ENCODE assay signal across 8 cellular contexts in the genomic region with DNA sequence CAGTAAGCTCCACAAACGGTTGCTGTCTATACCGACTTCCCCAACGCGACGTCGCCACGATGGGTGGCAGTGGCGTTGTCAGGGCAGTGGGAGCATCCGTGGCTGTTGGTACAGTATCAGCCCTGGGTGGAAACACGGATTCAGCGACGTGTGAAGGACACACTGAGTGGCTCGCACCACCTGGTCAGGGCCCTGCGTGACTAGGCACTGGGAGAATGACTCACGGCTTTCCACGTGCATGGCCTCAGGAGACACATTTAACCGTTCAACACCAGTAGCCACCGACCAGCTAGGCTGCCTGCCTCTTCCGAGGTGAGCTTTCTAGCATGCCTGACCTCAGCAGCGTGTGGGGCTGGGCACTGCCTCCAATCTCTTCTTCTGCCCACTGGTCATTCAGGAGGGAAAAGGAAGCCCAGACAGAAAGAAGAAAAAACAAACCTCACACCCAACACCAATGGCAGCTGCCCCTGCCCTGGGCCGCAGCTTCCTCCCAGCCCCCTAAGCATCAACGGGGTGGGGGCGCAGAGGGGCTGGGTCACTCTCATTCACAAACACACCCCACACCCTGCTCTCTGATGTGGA. TPM values are rescaled to one million over a fixed set of nuclear protein-coding genes. Genes with fewer than 3 reads are reported as not detected.
DNase-seq lines count a peak whose midpoint lies in the region; ATAC-seq and TF ChIP-seq lines count a peak whose summit lies in the region.

No MANE protein-coding gene starts in this region.

- intact Hi-C loops in Calu3 (cut with micrococcal nuclease; ENCODE audit: unreplicated experiment), result loop anchor here (2.0 kb wide), 1 partner anchor 42 kb away; no protein-coding TSS in a partner anchor

- H3K4me1 Mint-ChIP-seq in Calu3 (ENCODE audit: low read depth, unreplicated experiment) (peaks cover 55% of the 10 kb centered on the region), immature natural killer cell (peaks cover 74% of the 10 kb centered on the region in 2 donors)

- peak overlapping the region; percentile 68 for H3K4me3 Mint-ChIP-seq in Calu3 (ENCODE audit: low read depth, unreplicated experiment)
- H3K4me3 Mint-ChIP-seq in immature natural killer cell, result peak overlapping the region; percentile 82 to 91 (median 91)

- TF ChIP-seq CTCF in Calu3 (IDR thresholded peaks at IDR 0.05; ENCODE audit: unreplicated experiment) (no peak), astrocyte of the spinal cord (IDR thresholded peaks at IDR 0.05; ENCODE audit: low read depth, low read length) (no peak), GM10248 (IDR thresholded peaks at IDR 0.05; ENCODE audit: control extremely low read depth, extremely low read depth, low read depth, missing control alignments) (no peak)

- H3K27ac Mint-ChIP-seq in Calu3 (ENCODE audit: unreplicated experiment), result peak overlapping the region; percentile 100
- H3K27ac Mint-ChIP-seq in immature natural killer cell, result peak overlapping the region; percentile 96 to 99 (median 98)

- in situ Hi-C loops in astrocyte of the spinal cord (cut with HindIII; ENCODE audit: low sequenced_read_pairs), result no loop called here

- H3K9me3 Mint-ChIP-seq in Calu3 (ENCODE audit: low read depth, unreplicated experiment), result no peaks in the 10 kb centered on the region
- H3K9me3 Mint-ChIP-seq in immature natural killer cell, result no peaks in the 10 kb centered on the region

- H3K4me3 ChIP-seq in astrocyte of the spinal cord (ENCODE audit: low read depth, low read length), result no peak overlapping the region

- no peak for ATAC-seq in HG02759 (IDR thresholded peaks at IDR 0.05; ENCODE audit: unreplicated experiment)

- H3K27me3 Mint-ChIP-seq in Calu3 (ENCODE audit: unreplicated experiment) (no peaks in the 10 kb centered on the region), immature natural killer cell (ENCODE audit: low read depth in 3 of 3) (peaks cover 13 to 31% (median 29%) of the 10 kb centered on the region in 3 donors)

- BruUV-seq in Calu3 (replicated peaks; lab: Mats Ljungman, UMichigan), result TSS peak; percentile 25

- POLR2A ChIA-PET in GM10248 (lab: Yijun Ruan, JAX), result interaction anchor here (0.6 to 0.7 kb wide), 2 partner anchors 17 to 28 kb away, joined by 3 read pairs; no protein-coding TSS in a partner anchor

- DNase-seq in Calu3 (no peak), NCI-H2171 treated with DMSO at 0.1 percent for 48 hours (lab: John Stamatoyannopoulos, UW) (peak; percentile 69), astrocyte of the spinal cord (ENCODE audit: low read depth, low spot score) (peak; percentile 89), immature natural killer cell (peak; percentile 54 to 57 (median 55)), GM10248 (ENCODE audit: extremely low spot score) (no peak), GOT3 (lab: John Stamatoyannopoulos, UW) (no peak)
- peak; percentile 55 for DNase-seq in stimulated activated CD4-positive, alpha-beta T cell treated with anti-CD3 and anti-CD28 coated beads, Interleukin-1b, Interleukin-23, amount 100 ng/mL, for 48 hours

- CTCF ChIA-PET in Calu3 (lab: Charles Lee), result interaction anchor here (0.5 to 1.4 kb wide), 6 partner anchors 13 to 142 kb away, joined by 3 to 6 read pairs (median 4); no protein-coding TSS in a partner anchor
- CTCF ChIA-PET in GM10248 (lab: Yijun Ruan, JAX), result interaction anchor here (1.1 to 3.5 kb wide), 8 partner anchors 16 to 142 kb away, joined by 3 to 22 read pairs (median 4); no protein-coding TSS in a partner anchor

- H3K36me3 Mint-ChIP-seq in Calu3 (ENCODE audit: insufficient read depth, unreplicated experiment) (peaks cover 93% of the 10 kb centered on the region), immature natural killer cell (peaks cover 15 to 26% (median 21%) of the 10 kb centered on the region in 3 donors)

RNA-seq across cellular contexts. Expression of gene MYH9, which starts 59.0 kb away (rescaled TPM):
- 526 and 606 TPM in 2 replicates for total RNA-seq in Calu3 (2022)
- polyA plus RNA-seq in immature natural killer cell, result 100 to 1,000 TPM in 1 of 3 donors, 10 to 100 TPM in 1, 1 to 10 TPM in 1; 8.7 to 355 (median 40.2) TPM

Comparison
In these comparisons a context has a peak if more than half of its experiments do, and no peak if none do; other contexts are left out.
1. DNase-seq: peak in NCI-H2171 treated with DMSO at 0.1 percent for 48 hours (single experiment), astrocyte of the spinal cord (single experiment), immature natural killer cell (3 of 3) and stimulated activated CD4-positive, alpha-beta T cell treated with anti-CD3 and anti-CD28 coated beads, Interleukin-1b, Interleukin-23, amount 100 ng/mL, for 48 hours (single experiment); none in Calu3 (single experiment), GM10248 (single experiment) and GOT3 (single experiment).